ENCODE assay signal across 12 cellular contexts in the genomic region with DNA sequence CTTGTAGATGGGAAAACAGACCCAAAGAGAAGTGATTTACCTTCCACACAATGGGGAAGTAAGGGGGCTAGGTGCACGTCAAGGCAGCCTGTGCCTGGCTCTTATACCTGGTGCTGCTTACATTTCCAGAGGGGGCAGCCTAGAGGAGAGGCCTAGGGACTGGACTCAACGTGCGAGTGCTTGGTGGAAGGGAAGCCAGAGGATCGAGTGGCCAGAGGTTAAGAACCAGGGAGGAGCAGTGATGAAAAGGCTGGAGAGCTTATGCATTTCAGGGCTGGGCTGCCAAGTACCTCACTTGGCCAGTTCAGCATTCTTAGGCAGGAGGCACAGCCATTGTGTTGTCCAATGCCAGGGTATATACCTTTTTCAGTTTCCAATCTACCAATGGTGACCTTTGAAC. TPM values are rescaled to one million over a fixed set of nuclear protein-coding genes. Genes with fewer than 3 reads are reported as not detected.
A peak's percentile ranks its signal among the peaks of the same experiment; 100 is the strongest.
DNase-seq lines count a peak whose midpoint lies in the region; ATAC-seq, FAIRE-seq and TF ChIP-seq lines count a peak whose summit lies in the region.
"Not testable (repeated sequence)": the region's sequence is repeated elsewhere in the genome, so short reads cannot be mapped to it uniquely, and the experiment has no call there.
"Had no signal": no experiment of that assay in that cellular context is flagged by ENCODE, and none has a peak within 500 bp of the region (broad histone marks: within the 10 kb centered on the region; RNA-seq: fewer than 3 reads in every experiment).

No MANE protein-coding gene starts in this region.

- not testable (repeated sequence) for H3K27ac ChIP-seq in A549; HCT116 (ENCODE audit: low read depth, low read length); left lung; lower lobe of right lung

- RAD21 ChIA-PET in HCT116 (lab: Charles Lee; ENCODE audit: low non-redundant PET in 1 of 2, low total read pairs in 2 of 2, uncharacterized antibody in 2 of 2, unreplicated experiment in 2 of 2) = not testable (repeated sequence)

- TF ChIP-seq RAD21 in A549 (conservative IDR thresholded peaks at IDR 0.05 in 1 of 2, IDR thresholded peaks at IDR 0.05 in 1 of 2); HCT116 (IDR thresholded peaks at IDR 0.05; ENCODE audit: low read depth): not testable (repeated sequence)

- not testable (repeated sequence) for H3K36me3 Mint-ChIP-seq in WTC11

- H2AFZ ChIP-seq in HCT116 (ENCODE audit: low read depth, low read length, poor library complexity, severe bottlenecking) = not testable (repeated sequence)

- H3K9me2 ChIP-seq in HCT116 (ENCODE audit: insufficient read depth) = not testable (repeated sequence)

- H3K27me3 ChIP-seq in HCT116 (ENCODE audit: insufficient read depth, low read length); left lung; lower lobe of right lung (ENCODE audit: low read depth): not testable (repeated sequence)

- ATAC-seq in A549 (peak; percentile 54 to 68; a peak in 5 of 6 replicates), HCT116 (peak; percentile 47), WTC11 (peak; percentile 92), left lung (peak; percentile 87), lower lobe of right lung (peak; percentile 47 to 64)

- not testable (repeated sequence) for TF ChIP-seq CTCF in A549 (IDR thresholded peaks at IDR 0.05); HCT116 (IDR thresholded peaks at IDR 0.05 in 2 of 3, conservative IDR thresholded peaks at IDR 0.05 in 1 of 3; ENCODE audit: borderline replicate concordance in 1 of 3, insufficient read depth in 1 of 3, low read depth in 2 of 3, low read length in 2 of 3); WTC11 (IDR thresholded peaks at IDR 0.05); left lung (IDR thresholded peaks at IDR 0.05); lower lobe of right lung (IDR thresholded peaks at IDR 0.05)

- not testable (repeated sequence) for TF ChIP-seq EP300 in A549 (IDR thresholded peaks at IDR 0.05)

- not testable (repeated sequence) for H3K9ac ChIP-seq in HCT116 (ENCODE audit: low read length)

- not testable (repeated sequence) for TF ChIP-seq POLR2A in A549 (IDR thresholded peaks at IDR 0.05; ENCODE audit: low read length); HCT116 (IDR thresholded peaks at IDR 0.05; ENCODE audit: borderline replicate concordance, extremely low read depth, insufficient read depth, insufficient read length)

- not testable (repeated sequence) for H3K79me2 ChIP-seq in HCT116 (ENCODE audit: insufficient read depth, low read length)

- CTCF ChIA-PET in A549 (lab: Yijun Ruan, JAX); HCT116 (lab: Charles Lee); WTC11 (lab: Charles Lee): not testable (repeated sequence)

- H3K27ac Mint-ChIP-seq in WTC11 = not testable (repeated sequence)

- FAIRE-seq in A549 (lab: Jason Lieb, UNC) = not testable (repeated sequence)

- H3K4me3 Mint-ChIP-seq in WTC11 = not testable (repeated sequence)

- not testable (repeated sequence) for H3K27me3 Mint-ChIP-seq in WTC11 (ENCODE audit: low read depth)

- H3K4me2 ChIP-seq in A549; HCT116 (ENCODE audit: low read length): not testable (repeated sequence)

- POLR2A ChIA-PET in A549 (lab: Yijun Ruan, JAX); HCT116 (lab: Charles Lee); WTC11 (lab: Charles Lee): not testable (repeated sequence)

- not testable (repeated sequence) for H3K9me3 Mint-ChIP-seq in WTC11

- H3K4me1 Mint-ChIP-seq in WTC11 = not testable (repeated sequence)

- not testable (repeated sequence) for H3K4me3 ChIP-seq in A549; HCT116 (replicated peaks in 1 of 2; ENCODE audit: low read depth in 1 of 2, low read length in 2 of 2); left lung; lower lobe of right lung

- H3K4me1 ChIP-seq in A549; HCT116 (ENCODE audit: control insufficient read depth in 1 of 2, insufficient read depth in 2 of 2, low read length in 2 of 2); left lung; lower lobe of right lung: not testable (repeated sequence)

- not testable (repeated sequence) for DNase-seq in A549 (ENCODE audit: low read depth in 1 of 2, low spot score in 1 of 2); HCT116 (ENCODE audit: low read depth, low spot score); WTC11 (ENCODE audit: low spot score); left lung; lower lobe of right lung

- not testable (repeated sequence) for H4K20me1 ChIP-seq in HCT116 (ENCODE audit: insufficient read depth)

- H3K36me3 ChIP-seq in HCT116 (ENCODE audit: control insufficient read depth in 1 of 2, insufficient read depth in 2 of 2, low read length in 2 of 2); left lung; lower lobe of right lung: not testable (repeated sequence)

- intact Hi-C loops in HCT116 (cut with micrococcal nuclease); left lung (cut with DNase I); lower lobe of right lung (cut with DNase I): not testable (repeated sequence)

- WGBS in A549 (ENCODE audit: missing lambda C conversion rate) = no CpG with 5 or more reads among the region's 4 CpGs

- BruUV-seq in HCT116 (replicated peaks; lab: Mats Ljungman, UMichigan) = not testable (repeated sequence)

- H3K9me3 ChIP-seq in A549; HCT116 (ENCODE audit: control insufficient read depth in 1 of 2, insufficient read depth in 1 of 2, low read depth in 1 of 2, low read length in 2 of 2); left lung; lower lobe of right lung: not testable (repeated sequence)

RNA-seq across cellular contexts. Expression of a gene that starts 30.3 kb away (rescaled TPM):
- polyA plus RNA-seq in A549 (2011; rRNA removed) (0.87 and 0.98 TPM in 2 replicates), A549 (2017; fragmentation: RNase III; extraction: RNeasy Plus Mini Kit Qiagen cat#74134 plus additional on column Dnase treatment) (0.30 to 1.0 TPM (median 0.74 TPM) in 3 replicates)
- 0.08 TPM in 1 of 2 replicates, not detected in the other for polyA plus RNA-seq in A549 (2012; cell fraction: cytosol; rRNA removed)
- polyA plus RNA-seq in A549 (2012; cell fraction: nucleus; rRNA removed) = 0.31 and 1.8 TPM in 2 replicates
- 0.92 and 2.1 TPM in 2 replicates for polyA minus RNA-seq in A549 (2011; rRNA and poly(A)+ RNA removed)
- total RNA-seq in HCT116 (2021; ENCODE audit: unreplicated experiment) (0.79 TPM), WTC11 (2021) (1.1 to 2.1 TPM (median 1.3 TPM) in 3 replicates), left lung (under 1 TPM; 0.16 to 0.38 TPM), lower lobe of right lung (2.7 TPM)
- 0.19 and 0.34 TPM in 2 replicates for polyA plus RNA-seq in HCT116 (2012)
- total RNA-seq: A172; A673; CD4-positive, alpha-beta memory T cell; Daoy; G401 had no signal
- polyA plus RNA-seq: CD14-positive monocyte; CD4-positive, alpha-beta memory T cell; CD4-positive, CD25-positive, alpha-beta regulatory T cell had no signal

RNA-seq across cellular contexts. Expression of a gene that starts 43.1 kb away (rescaled TPM):
- polyA plus RNA-seq in A549 (2011; rRNA removed) = 195 and 326 TPM in 2 replicates
- 360 and 435 TPM in 2 replicates for polyA plus RNA-seq in A549 (2012; cell fraction: cytosol; rRNA removed)
- 802 and 918 TPM in 2 replicates for polyA plus RNA-seq in A549 (2012; cell fraction: nucleus; rRNA removed)
- polyA plus RNA-seq in A549 (2017; fragmentation: RNase III; extraction: RNeasy Plus Mini Kit Qiagen cat#74134 plus additional on column Dnase treatment) = 164 to 225 TPM (median 191 TPM) in 3 replicates
- 177 and 349 TPM in 2 replicates for polyA minus RNA-seq in A549 (2011; rRNA and poly(A)+ RNA removed)
- total RNA-seq in HCT116 (2021; ENCODE audit: unreplicated experiment) = 680 TPM
- 731 and 843 TPM in 2 replicates for polyA plus RNA-seq in HCT116 (2012)
- 728 to 868 TPM (median 730 TPM) in 3 replicates for total RNA-seq in WTC11 (2021)
- total RNA-seq in left lung = 100 to 1,000 TPM; 354 to 395 TPM
- total RNA-seq in lower lobe of right lung = 484 TPM

RNA-seq across cellular contexts. Expression of a gene that starts 58.4 kb away (rescaled TPM):
- 2.5 and 3.5 TPM in 2 replicates for polyA plus RNA-seq in A549 (2011; rRNA removed)
- polyA plus RNA-seq in A549 (2012; cell fraction: cytosol; rRNA removed) = 3.0 and 3.7 TPM in 2 replicates
- 8.3 and 10.5 TPM in 2 replicates for polyA plus RNA-seq in A549 (2012; cell fraction: nucleus; rRNA removed)
- 4.0 to 5.2 TPM (median 4.8 TPM) in 3 replicates for polyA plus RNA-seq in A549 (2017; fragmentation: RNase III; extraction: RNeasy Plus Mini Kit Qiagen cat#74134 plus additional on column Dnase treatment)
- 1.9 and 3.0 TPM in 2 replicates for polyA minus RNA-seq in A549 (2011; rRNA and poly(A)+ RNA removed)
- total RNA-seq in HCT116 (2021; ENCODE audit: unreplicated experiment) = 23.1 TPM
- 19.0 and 26.1 TPM in 2 replicates for polyA plus RNA-seq in HCT116 (2012)
- total RNA-seq in WTC11 (2021) = 3.2 to 5.6 TPM (median 5.4 TPM) in 3 replicates
- 10 to 100 TPM; 38.6 to 68.6 TPM for total RNA-seq in left lung
- 50.2 TPM for total RNA-seq in lower lobe of right lung
